In the genomic region with DNA sequence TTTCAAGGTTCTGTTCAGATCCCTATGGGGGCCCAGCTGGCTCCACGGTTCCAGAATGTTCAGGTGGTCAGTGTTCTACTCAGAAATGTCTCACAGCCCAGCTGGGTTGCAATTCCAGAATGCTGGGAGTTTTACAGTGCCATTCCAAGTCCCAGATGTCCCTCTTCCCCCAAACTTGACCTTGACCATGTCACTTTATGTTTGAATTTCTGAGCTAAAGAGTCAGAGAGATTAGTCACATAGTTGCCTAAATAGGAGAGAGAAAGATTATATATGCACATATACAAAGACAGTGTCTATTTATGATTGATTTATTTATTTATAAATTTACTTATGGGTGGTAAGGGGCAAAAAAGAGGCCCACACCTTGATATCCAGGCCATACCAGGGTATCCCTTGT, we compare ENCODE assay signal across 1 cellular context.
TF ChIP-seq lines count a peak whose summit lies in the region.

No MANE protein-coding gene starts in this region.

TF ChIP-seq in HepG2, 621 proteins besides CTCF, POLR2A, EP300 and RAD21:
- no peak for TF ChIP-seq KAT2B (IDR thresholded peaks at IDR 0.05; ENCODE audit: borderline replicate concordance, low read depth, low read length)
- TF ChIP-seq PHF5A (CRISPR knock-in tag; IDR thresholded peaks at IDR 0.05; ENCODE audit: low read depth, unreplicated experiment): no peak
- no peak for TF ChIP-seq ZBTB46 (CRISPR knock-in tag; IDR thresholded peaks at IDR 0.05; ENCODE audit: borderline replicate concordance)
- TF ChIP-seq SP1 (IDR thresholded peaks at IDR 0.05): no peak
- no peak for TF ChIP-seq SP1 (CRISPR knock-in tag; IDR thresholded peaks at IDR 0.05)
- TF ChIP-seq RNF219 (CRISPR knock-in tag; IDR thresholded peaks at IDR 0.05): no peak
- TF ChIP-seq ZNF841 (CRISPR knock-in tag; IDR thresholded peaks at IDR 0.05; ENCODE audit: borderline replicate concordance): no peak
- TF ChIP-seq ZSCAN31 (CRISPR knock-in tag; IDR thresholded peaks at IDR 0.05; ENCODE audit: low read depth): no peak
- TF ChIP-seq LCORL (IDR thresholded peaks at IDR 0.05): no peak
- no peak for TF ChIP-seq LCORL (CRISPR knock-in tag; IDR thresholded peaks at IDR 0.05)
- TF ChIP-seq RBM22 (optimal IDR thresholded peaks at IDR 0.05; ENCODE audit: low read length): no peak
- TF ChIP-seq, protein P1, sequence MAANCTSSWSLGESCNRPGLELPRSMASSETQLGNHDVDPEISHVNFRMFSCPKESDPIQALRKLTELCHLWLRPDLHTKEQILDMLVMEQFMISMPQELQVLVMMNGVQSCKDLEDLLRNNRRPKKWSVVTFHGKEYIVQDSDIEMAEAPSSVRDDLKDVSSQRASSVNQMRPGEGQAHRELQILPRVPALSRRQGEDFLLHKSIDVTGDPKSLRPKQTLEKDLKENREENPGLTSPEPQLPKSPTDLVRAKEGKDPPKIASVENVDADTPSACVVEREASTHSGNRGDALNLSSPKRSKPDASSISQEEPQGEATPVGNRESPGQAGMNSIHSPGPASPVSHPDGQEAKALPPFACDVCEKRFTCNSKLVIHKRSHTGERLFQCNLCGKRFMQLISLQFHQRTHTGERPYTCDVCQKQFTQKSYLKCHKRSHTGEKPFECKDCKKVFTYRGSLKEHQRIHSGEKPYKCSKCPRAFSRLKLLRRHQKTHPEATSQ (CRISPR knock-in tag; IDR thresholded peaks at IDR 0.05; ENCODE audit: borderline replicate concordance): no peak
- no peak for TF ChIP-seq ISX (CRISPR knock-in tag; conservative IDR thresholded peaks at IDR 0.05)
- TF ChIP-seq KDM2A (CRISPR knock-in tag; IDR thresholded peaks at IDR 0.05; ENCODE audit: borderline replicate concordance, low read depth): no peak
- no peak for TF ChIP-seq SOX13 (IDR thresholded peaks at IDR 0.05)
- no peak for TF ChIP-seq SOX13 (CRISPR knock-in tag; conservative IDR thresholded peaks at IDR 0.05 in 1 of 2, IDR thresholded peaks at IDR 0.05 in 1 of 2)
- no peak for TF ChIP-seq ZNF784 (CRISPR knock-in tag; IDR thresholded peaks at IDR 0.05; ENCODE audit: borderline replicate concordance)
- no peak for TF ChIP-seq RARA (CRISPR knock-in tag; IDR thresholded peaks at IDR 0.05)
- TF ChIP-seq ZNF318 (CRISPR knock-in tag; IDR thresholded peaks at IDR 0.05): no peak
- TF ChIP-seq, protein P2, sequence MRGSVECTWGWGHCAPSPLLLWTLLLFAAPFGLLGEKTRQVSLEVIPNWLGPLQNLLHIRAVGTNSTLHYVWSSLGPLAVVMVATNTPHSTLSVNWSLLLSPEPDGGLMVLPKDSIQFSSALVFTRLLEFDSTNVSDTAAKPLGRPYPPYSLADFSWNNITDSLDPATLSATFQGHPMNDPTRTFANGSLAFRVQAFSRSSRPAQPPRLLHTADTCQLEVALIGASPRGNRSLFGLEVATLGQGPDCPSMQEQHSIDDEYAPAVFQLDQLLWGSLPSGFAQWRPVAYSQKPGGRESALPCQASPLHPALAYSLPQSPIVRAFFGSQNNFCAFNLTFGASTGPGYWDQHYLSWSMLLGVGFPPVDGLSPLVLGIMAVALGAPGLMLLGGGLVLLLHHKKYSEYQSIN (CRISPR knock-in tag; IDR thresholded peaks at IDR 0.05; ENCODE audit: borderline replicate concordance): no peak
- no peak for TF ChIP-seq ZNF512 (CRISPR knock-in tag; IDR thresholded peaks at IDR 0.05)
